Comparison of ENCODE assay signal across 14 cellular contexts in the genomic region with DNA sequence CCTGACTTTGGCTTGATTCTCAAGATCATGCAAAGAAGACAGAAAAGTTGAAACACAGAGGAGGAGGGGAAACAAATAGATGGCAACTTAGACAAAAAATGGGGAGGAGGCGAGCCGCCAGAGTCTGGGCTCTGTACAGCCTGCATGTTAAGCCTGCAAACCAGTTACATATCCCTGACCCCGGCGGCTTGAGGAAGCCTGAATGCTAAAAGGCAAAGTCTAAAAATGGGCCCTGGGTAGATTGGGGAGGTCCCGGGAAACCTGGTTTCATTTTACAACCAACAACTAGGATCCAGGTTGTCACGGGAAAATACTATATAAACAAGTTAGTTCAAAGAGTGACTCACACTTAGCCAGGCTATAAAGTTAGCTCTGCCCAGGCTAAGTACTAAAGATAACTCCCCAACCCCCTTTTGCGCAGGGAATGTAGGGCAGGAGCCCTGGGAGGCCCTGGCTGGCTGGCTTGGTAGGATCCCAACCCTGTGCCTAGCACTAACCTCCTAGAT. TPM values are rescaled to one million over a fixed set of nuclear protein-coding genes. Genes with fewer than 3 reads are reported as not detected.
DNase-seq lines count a peak whose midpoint lies in the region; ATAC-seq and TF ChIP-seq lines count a peak whose summit lies in the region.
"Had no signal": no experiment of that assay in that cellular context is flagged by ENCODE, and none has a peak within 500 bp of the region (broad histone marks: within the 10 kb centered on the region; RNA-seq: fewer than 3 reads in every experiment).

No MANE protein-coding gene starts in this region.

- H3K9me3 ChIP-seq in sigmoid colon (no peaks in the 10 kb centered on the region), Karpas-422 (ENCODE audit: low read length) (no peaks in the 10 kb centered on the region)

- H3K36me3 ChIP-seq in sigmoid colon (no peaks in the 10 kb centered on the region), Karpas-422 (ENCODE audit: insufficient read depth, low read length) (no peaks in the 10 kb centered on the region)

- H3K9me2 ChIP-seq in Karpas-422 (replicated peaks; ENCODE audit: insufficient read depth, low read length): no peaks in the 10 kb centered on the region

- WGBS in sigmoid colon, 2 donors: 17 to 64% methylated on average over 7 of the region's 7 CpGs

- peaks cover 0 to 32% (median 25%) of the 10 kb centered on the region in 4 donors for H3K4me1 ChIP-seq in sigmoid colon
- H3K4me1 ChIP-seq in Karpas-422 (ENCODE audit: low read length): no peaks in the 10 kb centered on the region

- H2AFZ ChIP-seq in Karpas-422 (ENCODE audit: low read length): no peak overlapping the region

- H4K20me1 ChIP-seq in Karpas-422 (ENCODE audit: insufficient read depth, low read depth, low read length): no peaks in the 10 kb centered on the region

- TF ChIP-seq POLR2A in sigmoid colon (IDR thresholded peaks at IDR 0.05) (no peak), GM18505 (IDR thresholded peaks at IDR 0.05; ENCODE audit: borderline replicate concordance, extremely low read depth, insufficient read depth, insufficient read length) (no peak)

- H3K4me2 ChIP-seq in Karpas-422 (ENCODE audit: low read depth, low read length, poor library complexity, severe bottlenecking): no peak overlapping the region

- intact Hi-C loops in sigmoid colon (cut with DNase I): loop anchor here (1.0 kb wide), 1 partner anchor 9 kb away; no protein-coding TSS in a partner anchor

- TF ChIP-seq EP300 in sigmoid colon (IDR thresholded peaks at IDR 0.05): peak; percentile 70 to 95 (median 80)

- H3K27ac ChIP-seq in sigmoid colon: peak overlapping the region; percentile 41 to 85 (median 79)
- no peak overlapping the region for H3K27ac ChIP-seq in Karpas-422 (ENCODE audit: low read length)

- DNase-seq in EL (peak; percentile 4), RPMI7951 (ENCODE audit: low read depth) (peak; percentile 66), fibroblast of villous mesenchyme (ENCODE audit: low read depth) (peak; percentile 95), sigmoid colon (peak; percentile 77), Karpas-422 (no peak)
- DNase-seq: activated CD4-positive, alpha-beta T cell treated with anti-CD3 and anti-CD28 coated beads, Interleukin-2, amount 50 U/mL, for 1 hour; activated naive CD4-positive, alpha-beta T cell treated with anti-CD3 and anti-CD28 coated beads for 36 hours; CD8-positive, alpha-beta memory T cell; NCI-H510A; occipital lobe had no signal

- H3K27me3 ChIP-seq in sigmoid colon (no peaks in the 10 kb centered on the region), Karpas-422 (ENCODE audit: low read length) (no peaks in the 10 kb centered on the region)

- H3K79me2 ChIP-seq in Karpas-422 (ENCODE audit: low read length): no peaks in the 10 kb centered on the region

- ATAC-seq in GM18907 (IDR thresholded peaks at IDR 0.05; ENCODE audit: unreplicated experiment): no peak
- no peak for ATAC-seq in HG03378 (IDR thresholded peaks at IDR 0.05; ENCODE audit: unreplicated experiment)
- no peak for ATAC-seq in GM18505 (IDR thresholded peaks at IDR 0.05; ENCODE audit: unreplicated experiment)
- ATAC-seq: GM12878 had no signal

- TF ChIP-seq CTCF in fibroblast of villous mesenchyme (IDR thresholded peaks at IDR 0.05; ENCODE audit: insufficient read depth, low read depth, low read length) (no peak), sigmoid colon (IDR thresholded peaks at IDR 0.05) (no peak)

- H3K4me3 ChIP-seq in fibroblast of villous mesenchyme (ENCODE audit: low read depth, low read length) (no peak overlapping the region), sigmoid colon (no peak overlapping the region), Karpas-422 (ENCODE audit: low read length) (no peak overlapping the region)
- H3K4me3 ChIP-seq: GM12878 had no signal

- no peak overlapping the region for H3K9ac ChIP-seq in Karpas-422 (ENCODE audit: low read length)

RNA-seq across cellular contexts. Expression of a gene that starts 18.8 kb away (rescaled TPM):
- not detected in 2 replicates for total RNA-seq in RPMI7951 (2014; rRNA removed; shearing (Covaris generic))
- total RNA-seq in fibroblast of villous mesenchyme (0.32 and 0.86 TPM in 2 replicates), sigmoid colon (100 to 1,000 TPM in 3 of 4 donors, 10 to 100 TPM in 1; 99.5 to 197 (median 129) TPM)
- polyA plus RNA-seq in sigmoid colon: 10 to 100 TPM in 2 of 3 donors, 1 to 10 TPM in 1; 9.9 to 34.4 (median 11.4) TPM
- not detected in 2 replicates for total RNA-seq in Karpas-422 (2014; rRNA removed; shearing (Covaris generic); ENCODE audit: low replicate concordance)
- polyA plus RNA-seq: GM12878 had no signal

Comparison
In these comparisons a context has a peak if more than half of its experiments do, and no peak if none do; other contexts are left out.
1. RNA of a gene that starts 18.8 kb away (total RNA-seq): 99.5 to 197 TPM in sigmoid colon; 0.32 to 0.86 TPM in fibroblast of villous mesenchyme, not detected in RPMI7951 and not detected in Karpas-422; every median in the first group is over 10 times any median in the second.